ENCODE assay signal across 26 cellular contexts in genomic region chr5:111777382-111777781, GRCh38.
"Had no signal": no experiment of that assay in that cellular context is flagged by ENCODE, and none has a peak within 500 bp of the region (broad histone marks: within the 10 kb centered on the region; RNA-seq: fewer than 3 reads in every experiment).

No MANE protein-coding gene starts in this region.

- H3K27ac Mint-ChIP-seq: dendritic cell treated with granulocyte-macrophage colony-stimulating factor and Interleukin-4, amounts not matched to agents 40 ng/mL and 50 ng/mL, for 4 days; endodermal cell; naive thymus-derived CD8-positive, alpha-beta T cell; stimulated activated effector memory CD8-positive, alpha-beta T cell treated with anti-CD3 and anti-CD28 coated beads, Interleukin-12 subunit alpha, Interleukin-12 subunit beta, amount 100 ng/mL, for 72 hours; type B pancreatic cell had no signal

- H3K27me3 Mint-ChIP-seq: type B pancreatic cell had no signal

- H3K36me3 ChIP-seq: colonic mucosa, gastrocnemius medialis, left ventricle myocardium inferior, lower lobe of right lung, pancreas, right atrium auricular region, sigmoid colon, tibial artery had no signal

- H3K9me3 Mint-ChIP-seq: dendritic cell treated with granulocyte-macrophage colony-stimulating factor and Interleukin-4, amounts not matched to agents 40 ng/mL and 50 ng/mL, for 4 days; endodermal cell; naive thymus-derived CD8-positive, alpha-beta T cell; stimulated activated effector memory CD8-positive, alpha-beta T cell treated with anti-CD3 and anti-CD28 coated beads, Interleukin-12 subunit alpha, Interleukin-12 subunit beta, amount 100 ng/mL, for 72 hours; type B pancreatic cell had no signal

- H3K36me3 Mint-ChIP-seq: naive thymus-derived CD8-positive, alpha-beta T cell; stimulated activated effector memory CD8-positive, alpha-beta T cell treated with anti-CD3 and anti-CD28 coated beads, Interleukin-12 subunit alpha, Interleukin-12 subunit beta, amount 100 ng/mL, for 72 hours; type B pancreatic cell had no signal

- H3K4me3 Mint-ChIP-seq: dendritic cell treated with granulocyte-macrophage colony-stimulating factor and Interleukin-4, amounts not matched to agents 40 ng/mL and 50 ng/mL, for 4 days; endodermal cell; naive thymus-derived CD8-positive, alpha-beta T cell; stimulated activated effector memory CD8-positive, alpha-beta T cell treated with anti-CD3 and anti-CD28 coated beads, Interleukin-12 subunit alpha, Interleukin-12 subunit beta, amount 100 ng/mL, for 72 hours; type B pancreatic cell had no signal

- H3K4me1 Mint-ChIP-seq: stimulated activated effector memory CD8-positive, alpha-beta T cell treated with anti-CD3 and anti-CD28 coated beads, Interleukin-12 subunit alpha, Interleukin-12 subunit beta, amount 100 ng/mL, for 72 hours had no signal

- H3K4me1 ChIP-seq: pancreas, right atrium auricular region, testis had no signal

- DNase-seq: colonic mucosa; effector CD8-positive, alpha-beta T cell; endodermal cell; foreskin fibroblast; gastrocnemius medialis; head of caudate nucleus; kidney; left cardiac atrium; left ventricle myocardium inferior; lower lobe of right lung; naive thymus-derived CD8-positive, alpha-beta T cell; occipital lobe; pancreas; sigmoid colon; stimulated activated CD4-positive, alpha-beta T cell treated with anti-CD3 and anti-CD28 coated beads, Interleukin-2, amount 100 ng/mL, for 24 hours; stimulated activated CD4-positive, alpha-beta T cell treated with anti-CD3 and anti-CD28 coated beads, Interleukin-4, amount 100 ng/mL, for 24 hours; stimulated activated naive CD4-positive, alpha-beta T cell treated with Interleukin-2 at 50 U/mL for 16 hours; substantia nigra; testis; tibial artery had no signal

- H3K27me3 ChIP-seq: colonic mucosa, gastrocnemius medialis, pancreas, right atrium auricular region, sigmoid colon, testis, tibial artery had no signal

- H3K4me3 ChIP-seq: colonic mucosa, gastrocnemius medialis, left ventricle myocardium inferior, lower lobe of right lung, pancreas, right atrium auricular region, sigmoid colon, testis, tibial artery had no signal

- H3K9me3 ChIP-seq: colonic mucosa, gastrocnemius medialis, left ventricle myocardium inferior, lower lobe of right lung, pancreas, right atrium auricular region, sigmoid colon, testis, tibial artery had no signal

- ATAC-seq: esophagus mucosa; gastrocnemius medialis; left cardiac atrium; lower lobe of right lung; naive thymus-derived CD8-positive, alpha-beta T cell; pancreas; stimulated activated effector memory CD8-positive, alpha-beta T cell treated with anti-CD3 and anti-CD28 coated beads, Interleukin-12 subunit alpha, Interleukin-12 subunit beta, amount 100 ng/mL, for 72 hours had no signal

- H3K27ac ChIP-seq: colonic mucosa, epithelial cell of prostate, gastrocnemius medialis, left ventricle myocardium inferior, lower lobe of right lung, pancreas, right atrium auricular region, sigmoid colon, testis, tibial artery had no signal
